26 cellular contexts compared by ENCODE assay signal in the genomic region with DNA sequence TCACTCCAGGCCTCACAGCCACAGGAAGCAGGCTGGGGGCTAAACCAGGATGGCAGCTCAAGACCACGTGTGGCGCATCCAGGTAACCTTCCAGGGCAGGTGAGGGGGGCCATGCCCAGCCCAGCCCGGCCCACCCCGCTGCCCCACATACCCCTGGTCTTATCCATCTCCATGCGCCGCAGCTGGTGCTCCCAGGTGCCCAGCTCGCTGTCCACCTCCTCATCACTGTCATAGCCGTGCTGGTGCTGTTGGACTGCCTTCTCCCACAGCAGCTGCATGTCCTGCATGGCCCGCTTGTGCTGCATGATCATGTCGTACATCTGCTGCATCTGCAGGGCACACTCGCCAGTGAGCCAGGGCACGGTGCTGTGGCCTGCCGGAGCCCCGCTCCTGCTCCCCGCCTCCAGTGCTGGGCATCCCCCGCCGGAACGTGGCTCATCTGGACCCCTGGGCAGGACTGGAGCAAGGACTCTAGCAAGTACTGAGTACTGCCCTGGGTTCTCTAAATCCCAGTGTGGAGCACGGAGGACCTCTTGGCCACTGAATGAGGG. TPM values are rescaled to one million over a fixed set of nuclear protein-coding genes. Genes with fewer than 3 reads are reported as not detected.
A peak's percentile ranks its signal among the peaks of the same experiment; 100 is the strongest.
DNase-seq lines count a peak whose midpoint lies in the region; ATAC-seq, FAIRE-seq and TF ChIP-seq lines count a peak whose summit lies in the region.
"Had no signal": no experiment of that assay in that cellular context is flagged by ENCODE, and none has a peak within 500 bp of the region (broad histone marks: within the 10 kb centered on the region; RNA-seq: fewer than 3 reads in every experiment).

No MANE protein-coding gene starts in this region.

- H3K14ac ChIP-seq in neuronal stem cell (ENCODE audit: low read length), result no peak overlapping the region

- TF ChIP-seq POLR2A in HepG2 (IDR thresholded peaks at IDR 0.05; ENCODE audit: insufficient read depth in 1 of 2, low read depth in 2 of 2, low read length in 2 of 2) (no peak), right lobe of liver (IDR thresholded peaks at IDR 0.05) (no peak)

- in situ Hi-C loops in HepG2 (cut with HindIII; ENCODE audit: extremely low pct_ligation_motif_present, low pct_unique_long_range_greater_than_20kb), result no loop called here

- POLR2A ChIA-PET in HepG2 (lab: Yijun Ruan, JAX), result no interaction called here

- H2BK15ac ChIP-seq in neuronal stem cell (ENCODE audit: low read length), result no peak overlapping the region

- peaks cover 19% of the 10 kb centered on the region for H3K27me3 Mint-ChIP-seq in glutamatergic neuron (ENCODE audit: unreplicated experiment)

- DNase-seq in HepG2 (ENCODE audit: low spot score) (no peak), right lobe of liver (no peak), glutamatergic neuron (no peak), neuronal stem cell (ENCODE audit: low spot score) (no peak), epidermal melanocyte (ENCODE audit: insufficient read length, low spot score) (no peak), posterior vena cava (ENCODE audit: low spot score) (no peak)
- DNase-seq: ACHN; AML-193; BE2C; CD4-positive, alpha-beta T cell; CD8-positive, alpha-beta memory T cell; DMS79; EL; GDM1; H9 had no signal

- H3K27me3 ChIP-seq in HepG2 (ENCODE audit: control insufficient read depth in 1 of 2, insufficient read depth in 2 of 2, low read length in 2 of 2) (no peaks in the 10 kb centered on the region), right lobe of liver (no peaks in the 10 kb centered on the region), neuronal stem cell (ENCODE audit: control insufficient read depth in 3 of 3, insufficient read depth in 3 of 3, low read depth in 1 of 3, low read length in 3 of 3) (no peaks in the 10 kb centered on the region)
- H3K27me3 ChIP-seq: BE2C; BLaER1 treated with 17β-estradiol and CSF1 and Interleukin-3, amounts not matched to agents 10 nM and 100 nM had no signal

- peak overlapping the region; percentile 91 for H3K27ac Mint-ChIP-seq in glutamatergic neuron (ENCODE audit: unreplicated experiment)
- H3K27ac Mint-ChIP-seq: CD14-positive monocyte; CD4-positive, alpha-beta T cell; CD8-positive, alpha-beta memory T cell; GM23338; H9 had no signal

- H3K4me3 Mint-ChIP-seq in glutamatergic neuron (ENCODE audit: unreplicated experiment), result no peak overlapping the region
- H3K4me3 Mint-ChIP-seq: CD14-positive monocyte; CD4-positive, alpha-beta T cell; CD8-positive, alpha-beta memory T cell; GM23338; H9 had no signal

- no peaks in the 10 kb centered on the region for H3K9me3 ChIP-seq in HepG2 (ENCODE audit: low read length)
- no peaks in the 10 kb centered on the region for H3K9me3 ChIP-seq in right lobe of liver
- H3K9me3 ChIP-seq in neuronal stem cell (replicated peaks in 1 of 2; ENCODE audit: control insufficient read depth in 2 of 2, insufficient read depth in 1 of 2, low read depth in 1 of 2, low read length in 2 of 2), result no peaks in the 10 kb centered on the region
- H3K9me3 ChIP-seq: A549; BE2C; BLaER1 treated with 17β-estradiol and CSF1 and Interleukin-3, amounts not matched to agents 10 nM and 100 nM had no signal

- ATAC-seq in HepG2, result no peak
- ATAC-seq in right lobe of liver, result no peak
- ATAC-seq in HG03571 (IDR thresholded peaks at IDR 0.05; ENCODE audit: unreplicated experiment), result no peak
- ATAC-seq: A549, GM23338, HCT116 had no signal

- H3K36me3 ChIP-seq in HepG2 (replicated peaks in 1 of 2; ENCODE audit: control insufficient read depth in 1 of 2, insufficient read depth in 2 of 2, low read length in 2 of 2) (peaks cover 14 to 37% of the 10 kb centered on the region in 2 experiments; a peak in 4 of 5 replicates), right lobe of liver (peaks cover 0 to 44% (median 10%) of the 10 kb centered on the region in 4 donors), neuronal stem cell (replicated peaks in 1 of 2; ENCODE audit: control insufficient read depth in 2 of 2, insufficient read depth in 2 of 2, low read length in 2 of 2) (peaks cover 60 to 92% of the 10 kb centered on the region in 2 donors)

- no peak for FAIRE-seq in HepG2 (lab: Jason Lieb, UNC)
- FAIRE-seq: A549, D721Med, GM12891, GM18507 had no signal

- peak overlapping the region; percentile 80 for H3K23ac ChIP-seq in neuronal stem cell (ENCODE audit: low read depth, low read length, poor library complexity)

- H3K4me3 ChIP-seq in HepG2 (replicated peaks in 1 of 3; ENCODE audit: insufficient read depth in 1 of 3, low read depth in 2 of 3, low read length in 3 of 3) (no peak overlapping the region), right lobe of liver (no peak overlapping the region), neuronal stem cell (ENCODE audit: low read length in 2 of 2) (no peak overlapping the region)
- H3K4me3 ChIP-seq: A549; BLaER1 treated with 17β-estradiol and CSF1 and Interleukin-3, amounts not matched to agents 10 nM and 100 nM; GM23338 had no signal

- no peak overlapping the region for H2AFZ ChIP-seq in HepG2 (ENCODE audit: low read length)
- no peak overlapping the region for H2AFZ ChIP-seq in neuronal stem cell (ENCODE audit: low read length)
- H2AFZ ChIP-seq: GM23338 had no signal

- H3K9ac ChIP-seq in HepG2 (ENCODE audit: insufficient read depth, low read depth, low read length), result no peak overlapping the region
- peak overlapping the region; percentile 44 for H3K9ac ChIP-seq in neuronal stem cell (ENCODE audit: low read depth, low read length, poor library complexity)

- H3K4ac ChIP-seq in neuronal stem cell (ENCODE audit: low read length), result no peak overlapping the region

- no peaks in the 10 kb centered on the region for H3K79me2 ChIP-seq in HepG2 (ENCODE audit: insufficient read depth, low read length)

- H3K27ac ChIP-seq in HepG2 (ENCODE audit: extremely low read length, insufficient read depth, low read length) (no peak overlapping the region), right lobe of liver (no peak overlapping the region), neuronal stem cell (replicated peaks; ENCODE audit: low read length) (no peak overlapping the region)
- H3K27ac ChIP-seq: 22Rv1, A549 had no signal

- no peak for TF ChIP-seq RAD21 in HepG2 (CRISPR knock-in tag; IDR thresholded peaks at IDR 0.05)

- H3K79me1 ChIP-seq in neuronal stem cell (ENCODE audit: low read depth, low read length), result peaks cover 6% of the 10 kb centered on the region

- no peaks in the 10 kb centered on the region for H4K20me1 ChIP-seq in HepG2 (ENCODE audit: insufficient read depth, low read length)

- 97% methylated on average over 7 of the region's 19 CpGs for WGBS in HepG2 (ENCODE audit: low lambda C conversion rate)
- 88% methylated on average over 4 of the region's 19 CpGs for WGBS in right lobe of liver (ENCODE audit: insufficient coverage, low coverage, low lambda C conversion rate, missing lambda C conversion rate)
- no CpG with 5 or more reads among the region's 19 CpGs for WGBS in neuronal stem cell (ENCODE audit: extremely low coverage in 2 of 2, insufficient read length in 2 of 2, insufficient replicate concordance in 1 of 2), 2 donors

- BruUV-seq in HepG2 (replicated peaks; lab: Mats Ljungman, UMichigan), result no TSS peak

- no peak overlapping the region for H4K91ac ChIP-seq in neuronal stem cell (ENCODE audit: low read depth, low read length, poor library complexity)

- H2BK12ac ChIP-seq in neuronal stem cell (ENCODE audit: low read length), result peak overlapping the region; percentile 31

- peaks cover 12% of the 10 kb centered on the region for H3K4me1 ChIP-seq in HepG2 (ENCODE audit: insufficient read depth, low read length)
- H3K4me1 ChIP-seq in right lobe of liver, result peaks cover 0 to 15% (median 7%) of the 10 kb centered on the region in 4 donors
- H3K4me1 ChIP-seq in neuronal stem cell (ENCODE audit: control insufficient read depth in 2 of 2, insufficient read depth in 1 of 2, low read depth in 1 of 2, low read length in 2 of 2), result peaks cover 0 to 1% of the 10 kb centered on the region in 2 donors
- H3K4me1 ChIP-seq: A549, BE2C had no signal

- peaks cover 17% of the 10 kb centered on the region for H3K9me3 Mint-ChIP-seq in glutamatergic neuron (ENCODE audit: unreplicated experiment)
- H3K9me3 Mint-ChIP-seq: CD14-positive monocyte; CD4-positive, alpha-beta T cell; CD8-positive, alpha-beta memory T cell; GM23338; H9 had no signal

- H4K8ac ChIP-seq in neuronal stem cell (ENCODE audit: low read depth, low read length), result no peak overlapping the region

- TF ChIP-seq CTCF in HepG2 (CRISPR knock-in tag; IDR thresholded peaks at IDR 0.05) (no peak), right lobe of liver (IDR thresholded peaks at IDR 0.05) (no peak), glutamatergic neuron (IDR thresholded peaks at IDR 0.05; ENCODE audit: partially characterized antibody, unreplicated experiment) (no peak)

- CTCF ChIA-PET in HepG2 (lab: Yijun Ruan, JAX; ENCODE audit: low intra/inter-chr PET ratio, low total read pairs), result no interaction called here

- TF ChIP-seq EP300 in HepG2 (IDR thresholded peaks at IDR 0.05; ENCODE audit: low read depth in 2 of 2, low read length in 2 of 2), result no peak
- TF ChIP-seq EP300 in HepG2 (CRISPR knock-in tag; IDR thresholded peaks at IDR 0.05; ENCODE audit: borderline replicate concordance), result no peak

- no peak overlapping the region for H2BK5ac ChIP-seq in neuronal stem cell (ENCODE audit: low read length)

- intact Hi-C loops in HepG2 (cut with micrococcal nuclease; ENCODE audit: unreplicated experiment), result no loop called here
- intact Hi-C loops in right lobe of liver (cut with DNase I), result no loop called here
- intact Hi-C loops in posterior vena cava (cut with DNase I), result no loop called here

- H2BK120ac ChIP-seq in neuronal stem cell (ENCODE audit: low read depth, low read length), result no peak overlapping the region

- H3K36me3 Mint-ChIP-seq in glutamatergic neuron (ENCODE audit: unreplicated experiment), result peaks cover 4% of the 10 kb centered on the region

- no peak overlapping the region for H3K18ac ChIP-seq in neuronal stem cell (ENCODE audit: low read length)

- H3K4me2 ChIP-seq in HepG2 (ENCODE audit: low read depth, low read length) (no peak overlapping the region), neuronal stem cell (ENCODE audit: insufficient read depth, low read length, poor library complexity, severe bottlenecking) (no peak overlapping the region)
- H3K4me2 ChIP-seq: A549; BLaER1 treated with 17β-estradiol and CSF1 and Interleukin-3, amounts not matched to agents 10 nM and 100 nM; GM23338 had no signal

- no peak overlapping the region for H2AK5ac ChIP-seq in neuronal stem cell (ENCODE audit: low read depth, low read length)

- peaks cover 24% of the 10 kb centered on the region for H3K4me1 Mint-ChIP-seq in glutamatergic neuron (ENCODE audit: low read depth, unreplicated experiment)
- H3K4me1 Mint-ChIP-seq: CD14-positive monocyte, GM23338, H9 had no signal

RNA-seq across cellular contexts. Expression of a gene that starts 6.0 kb away (rescaled TPM):
- total RNA-seq in HepG2 (2016; rRNA removed; fragmentation: Illumina TruSeq; extraction: Trizol) (0.53 and 1.1 TPM in 2 replicates), right lobe of liver (10 to 100 TPM; 10.9 to 64.1 (median 25.3) TPM), glutamatergic neuron (ENCODE audit: unreplicated experiment) (7.2 TPM), posterior vena cava (1 to 10 TPM in 1 of 2 donors, not detected in 1; 1.9 TPM)
- total RNA-seq in HepG2 (2016; cell fraction: cytosol; rRNA removed; fragmentation: Illumina TruSeq; extraction: Trizol; ENCODE audit: low read depth), result 0.35 TPM in 1 of 2 replicates, not detected in the other
- total RNA-seq in HepG2 (2016; cell fraction: insoluble cytoplasmic fraction; rRNA removed; fragmentation: Illumina TruSeq; extraction: Trizol), result 0.52 and 1.7 TPM in 2 replicates
- total RNA-seq in HepG2 (2016; cell fraction: membrane; rRNA removed; fragmentation: Illumina TruSeq; extraction: Trizol), result 0.83 and 1.2 TPM in 2 replicates
- 1.3 and 3.3 TPM in 2 replicates for total RNA-seq in HepG2 (2016; cell fraction: nucleus; rRNA removed; fragmentation: Illumina TruSeq; extraction: Trizol)
- 2.5 and 4.4 TPM in 2 replicates for polyA plus RNA-seq in HepG2 (2011; rRNA removed)
- polyA plus RNA-seq in HepG2 (2011; cell fraction: cytosol; rRNA removed), result 1.8 and 2.5 TPM in 2 replicates
- polyA plus RNA-seq in HepG2 (2011; cell fraction: nucleus; rRNA removed), result 22.0 and 25.8 TPM in 2 replicates
- 0.72 and 2.5 TPM in 2 replicates for polyA plus RNA-seq in HepG2 (2012)
- polyA plus RNA-seq in HepG2 (2016; cell fraction: cytosol; fragmentation: Illumina TruSeq; extraction: Trizol; ENCODE audit: low read depth), result 0.96 and 1.4 TPM in 2 replicates
- 0.32 and 1.1 TPM in 2 replicates for polyA plus RNA-seq in HepG2 (2016; cell fraction: insoluble cytoplasmic fraction; fragmentation: Illumina TruSeq; extraction: Trizol; ENCODE audit: low read depth)
- 0.78 and 1.2 TPM in 2 replicates for polyA plus RNA-seq in HepG2 (2016; cell fraction: membrane; fragmentation: Illumina TruSeq; extraction: Trizol; ENCODE audit: low read depth)
- 5.7 and 6.4 TPM in 2 replicates for polyA plus RNA-seq in HepG2 (2016; cell fraction: nucleus; fragmentation: Illumina TruSeq; extraction: Trizol; ENCODE audit: insufficient read depth, low read depth)
- 3.3 TPM in 1 of 2 replicates, not detected in the other for polyA minus RNA-seq in HepG2 (2011; rRNA and poly(A)+ RNA removed; ENCODE audit: low replicate concordance)
- 1.1 TPM in 2 replicates for polyA minus RNA-seq in HepG2 (2011; cell fraction: cytosol; rRNA and poly(A)+ RNA removed)
- polyA minus RNA-seq in HepG2 (2011; cell fraction: nucleus; rRNA and poly(A)+ RNA removed), result 2.8 and 4.1 TPM in 2 replicates
- polyA plus RNA-seq in neuronal stem cell (2013, experiment 1 of 2), result 11.0 TPM
- 10.3 TPM for polyA plus RNA-seq in neuronal stem cell (2013, experiment 2 of 2)
- total RNA-seq: CD4-positive, alpha-beta T cell; CD8-positive, alpha-beta memory T cell; H4 had no signal
- polyA plus RNA-seq: CD14-positive monocyte; CD8-positive, alpha-beta memory T cell had no signal

RNA-seq across cellular contexts. Expression of a gene that starts 41.2 kb away (rescaled TPM):
- total RNA-seq in HepG2 (2016; rRNA removed; fragmentation: Illumina TruSeq; extraction: Trizol), result 17.7 and 25.9 TPM in 2 replicates
- 8.7 and 9.2 TPM in 2 replicates for total RNA-seq in HepG2 (2016; cell fraction: cytosol; rRNA removed; fragmentation: Illumina TruSeq; extraction: Trizol; ENCODE audit: low read depth)
- total RNA-seq in HepG2 (2016; cell fraction: insoluble cytoplasmic fraction; rRNA removed; fragmentation: Illumina TruSeq; extraction: Trizol), result 16.1 and 27.0 TPM in 2 replicates
- 10.9 and 12.1 TPM in 2 replicates for total RNA-seq in HepG2 (2016; cell fraction: membrane; rRNA removed; fragmentation: Illumina TruSeq; extraction: Trizol)
- 21.4 and 23.7 TPM in 2 replicates for total RNA-seq in HepG2 (2016; cell fraction: nucleus; rRNA removed; fragmentation: Illumina TruSeq; extraction: Trizol)
- polyA plus RNA-seq in HepG2 (2011; rRNA removed), result 21.6 and 29.1 TPM in 2 replicates
- polyA plus RNA-seq in HepG2 (2011; cell fraction: cytosol; rRNA removed), result 15.9 and 20.9 TPM in 2 replicates
- 103 and 104 TPM in 2 replicates for polyA plus RNA-seq in HepG2 (2011; cell fraction: nucleus; rRNA removed)
- 20.3 and 27.6 TPM in 2 replicates for polyA plus RNA-seq in HepG2 (2012)
- 6.2 and 7.6 TPM in 2 replicates for polyA plus RNA-seq in HepG2 (2016; cell fraction: cytosol; fragmentation: Illumina TruSeq; extraction: Trizol; ENCODE audit: low read depth)
- polyA plus RNA-seq in HepG2 (2016; cell fraction: insoluble cytoplasmic fraction; fragmentation: Illumina TruSeq; extraction: Trizol; ENCODE audit: low read depth), result 14.4 and 18.3 TPM in 2 replicates
- 6.6 and 9.3 TPM in 2 replicates for polyA plus RNA-seq in HepG2 (2016; cell fraction: membrane; fragmentation: Illumina TruSeq; extraction: Trizol; ENCODE audit: low read depth)
- polyA plus RNA-seq in HepG2 (2016; cell fraction: nucleus; fragmentation: Illumina TruSeq; extraction: Trizol; ENCODE audit: insufficient read depth, low read depth), result 46.6 and 50.2 TPM in 2 replicates
- polyA minus RNA-seq in HepG2 (2011; rRNA and poly(A)+ RNA removed; ENCODE audit: low replicate concordance), result 22.4 and 37.1 TPM in 2 replicates
- polyA minus RNA-seq in HepG2 (2011; cell fraction: cytosol; rRNA and poly(A)+ RNA removed), result 9.5 and 13.6 TPM in 2 replicates
- polyA minus RNA-seq in HepG2 (2011; cell fraction: nucleus; rRNA and poly(A)+ RNA removed), result 35.1 and 46.9 TPM in 2 replicates
- 10 to 100 TPM; 19.7 to 25.9 (median 23.6) TPM for total RNA-seq in right lobe of liver
- total RNA-seq in glutamatergic neuron (ENCODE audit: unreplicated experiment), result 134 TPM
- 53.3 TPM for polyA plus RNA-seq in neuronal stem cell (2013, experiment 1 of 2)
- polyA plus RNA-seq in neuronal stem cell (2013, experiment 2 of 2), result 55.9 TPM
- 10 to 100 TPM; 25.8 to 30.4 TPM for total RNA-seq in posterior vena cava

RNA-seq across cellular contexts. Expression of a gene that starts 41.5 kb away (rescaled TPM):
- total RNA-seq in HepG2 (2016; rRNA removed; fragmentation: Illumina TruSeq; extraction: Trizol) (11.2 and 16.8 TPM in 2 replicates), right lobe of liver (10 to 100 TPM; 10.4 to 30.4 (median 19.3) TPM), glutamatergic neuron (ENCODE audit: unreplicated experiment) (107 TPM), posterior vena cava (10 to 100 TPM; 37.1 to 42.0 TPM)
- 9.4 and 9.6 TPM in 2 replicates for total RNA-seq in HepG2 (2016; cell fraction: cytosol; rRNA removed; fragmentation: Illumina TruSeq; extraction: Trizol; ENCODE audit: low read depth)
- total RNA-seq in HepG2 (2016; cell fraction: insoluble cytoplasmic fraction; rRNA removed; fragmentation: Illumina TruSeq; extraction: Trizol), result 8.7 and 17.7 TPM in 2 replicates
- 8.8 and 10.6 TPM in 2 replicates for total RNA-seq in HepG2 (2016; cell fraction: membrane; rRNA removed; fragmentation: Illumina TruSeq; extraction: Trizol)
- 22.6 and 31.6 TPM in 2 replicates for total RNA-seq in HepG2 (2016; cell fraction: nucleus; rRNA removed; fragmentation: Illumina TruSeq; extraction: Trizol)
- 33.8 and 42.5 TPM in 2 replicates for polyA plus RNA-seq in HepG2 (2011; rRNA removed)
- polyA plus RNA-seq in HepG2 (2011; cell fraction: cytosol; rRNA removed), result 14.5 and 20.0 TPM in 2 replicates
- 141 and 157 TPM in 2 replicates for polyA plus RNA-seq in HepG2 (2011; cell fraction: nucleus; rRNA removed)
- 24.5 and 28.7 TPM in 2 replicates for polyA plus RNA-seq in HepG2 (2012)
- 1.4 and 2.2 TPM in 2 replicates for polyA plus RNA-seq in HepG2 (2016; cell fraction: cytosol; fragmentation: Illumina TruSeq; extraction: Trizol; ENCODE audit: low read depth)
- polyA plus RNA-seq in HepG2 (2016; cell fraction: insoluble cytoplasmic fraction; fragmentation: Illumina TruSeq; extraction: Trizol; ENCODE audit: low read depth), result 8.0 and 11.9 TPM in 2 replicates
- 3.5 and 4.4 TPM in 2 replicates for polyA plus RNA-seq in HepG2 (2016; cell fraction: membrane; fragmentation: Illumina TruSeq; extraction: Trizol; ENCODE audit: low read depth)
- polyA plus RNA-seq in HepG2 (2016; cell fraction: nucleus; fragmentation: Illumina TruSeq; extraction: Trizol; ENCODE audit: insufficient read depth, low read depth), result 63.3 and 65.0 TPM in 2 replicates
- 93.0 and 117 TPM in 2 replicates for polyA minus RNA-seq in HepG2 (2011; rRNA and poly(A)+ RNA removed; ENCODE audit: low replicate concordance)
- 26.3 and 30.4 TPM in 2 replicates for polyA minus RNA-seq in HepG2 (2011; cell fraction: cytosol; rRNA and poly(A)+ RNA removed)
- polyA minus RNA-seq in HepG2 (2011; cell fraction: nucleus; rRNA and poly(A)+ RNA removed), result 66.6 and 70.0 TPM in 2 replicates
- polyA plus RNA-seq in neuronal stem cell (2013, experiment 1 of 2), result 17.0 TPM
- 17.6 TPM for polyA plus RNA-seq in neuronal stem cell (2013, experiment 2 of 2)
